In the genomic region with DNA sequence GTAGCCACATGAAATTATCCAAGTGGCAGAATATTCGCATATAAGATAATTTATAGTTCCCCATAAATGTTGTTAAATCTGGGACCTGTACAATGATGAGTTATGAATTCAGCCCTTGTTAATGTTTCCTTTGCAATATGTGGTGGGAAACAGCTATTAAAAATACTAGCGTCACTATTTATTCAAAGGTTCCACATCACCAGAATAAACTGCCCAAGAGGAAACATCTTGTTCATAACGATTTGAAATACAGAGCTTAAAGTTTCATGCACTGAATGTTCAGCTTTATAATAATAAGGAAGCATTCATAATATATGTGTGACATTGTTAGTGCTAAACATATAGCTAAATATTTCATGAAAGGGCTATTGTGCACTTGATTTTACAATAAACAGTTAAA, we compare ENCODE assay signal across 23 cellular contexts.
"Had no signal": no experiment of that assay in that cellular context is flagged by ENCODE, and none has a peak within 500 bp of the region (broad histone marks: within the 10 kb centered on the region; RNA-seq: fewer than 3 reads in every experiment).

No MANE protein-coding gene starts in this region.

- H3K36me3 ChIP-seq: esophagus squamous epithelium, lower lobe of right lung, prostate gland, sigmoid colon, tibial artery had no signal

- DNase-seq: dermis blood vessel endothelial cell; effector memory CD4-positive, alpha-beta T cell; erythroblast; esophagus squamous epithelium; left ventricle myocardium superior; lower lobe of right lung; naive thymus-derived CD8-positive, alpha-beta T cell; nephron progenitor cell; nucleus accumbens; right cardiac atrium; sigmoid colon; stimulated activated CD4-positive, alpha-beta T cell treated with anti-CD3 and anti-CD28 coated beads, Interleukin-2, amount 100 ng/mL, for 24 hours; stimulated activated CD4-positive, alpha-beta T cell treated with anti-CD3 and anti-CD28 coated beads, Interleukin-4, amount 100 ng/mL, for 24 hours; stimulated activated naive CD8-positive, alpha-beta T cell treated with anti-CD3 and anti-CD28 coated beads, Interleukin-15, Interleukin-2, amounts not matched to agents 100 U/mL and 50 U/mL, for 24 hours; substantia nigra; testis; tibial artery had no signal

- H3K27me3 Mint-ChIP-seq: type B pancreatic cell had no signal

- H3K27ac Mint-ChIP-seq: naive thymus-derived CD8-positive, alpha-beta T cell; nephron progenitor cell; stimulated activated effector memory CD8-positive, alpha-beta T cell treated with anti-CD3 and anti-CD28 coated beads, Interleukin-12 subunit alpha, Interleukin-12 subunit beta, amount 100 ng/mL, for 72 hours; type B pancreatic cell had no signal

- ATAC-seq: left ventricle myocardium superior; lower lobe of right lung; naive thymus-derived CD8-positive, alpha-beta T cell; right cardiac atrium; stimulated activated effector memory CD8-positive, alpha-beta T cell treated with anti-CD3 and anti-CD28 coated beads, Interleukin-12 subunit alpha, Interleukin-12 subunit beta, amount 100 ng/mL, for 72 hours; stimulated activated naive CD8-positive, alpha-beta T cell treated with anti-CD3 and anti-CD28 coated beads, Interleukin-15, Interleukin-2, amounts not matched to agents 100 U/mL and 50 U/mL, for 24 hours had no signal

- H3K36me3 Mint-ChIP-seq: naive thymus-derived CD8-positive, alpha-beta T cell; stimulated activated effector memory CD8-positive, alpha-beta T cell treated with anti-CD3 and anti-CD28 coated beads, Interleukin-12 subunit alpha, Interleukin-12 subunit beta, amount 100 ng/mL, for 72 hours; type B pancreatic cell had no signal

- H3K4me1 ChIP-seq: esophagus squamous epithelium, lower lobe of right lung, prostate gland, sigmoid colon, testis, tibial artery had no signal

- FAIRE-seq: frontal cortex, keratinocyte had no signal

- H3K4me3 Mint-ChIP-seq: naive thymus-derived CD8-positive, alpha-beta T cell; nephron progenitor cell; stimulated activated effector memory CD8-positive, alpha-beta T cell treated with anti-CD3 and anti-CD28 coated beads, Interleukin-12 subunit alpha, Interleukin-12 subunit beta, amount 100 ng/mL, for 72 hours; type B pancreatic cell had no signal

- H3K4me1 Mint-ChIP-seq: naive thymus-derived CD8-positive, alpha-beta T cell; nephron progenitor cell; stimulated activated effector memory CD8-positive, alpha-beta T cell treated with anti-CD3 and anti-CD28 coated beads, Interleukin-12 subunit alpha, Interleukin-12 subunit beta, amount 100 ng/mL, for 72 hours had no signal

- H3K27me3 ChIP-seq: esophagus squamous epithelium, sigmoid colon, testis, tibial artery had no signal

- H3K4me3 ChIP-seq: coronary artery, esophagus squamous epithelium, lower lobe of right lung, prostate gland, sigmoid colon, testis, tibial artery had no signal

- H3K27ac ChIP-seq: coronary artery, esophagus squamous epithelium, lower lobe of right lung, prostate gland, sigmoid colon, testis, tibial artery had no signal

- H3K9me3 Mint-ChIP-seq: naive thymus-derived CD8-positive, alpha-beta T cell; nephron progenitor cell; type B pancreatic cell had no signal

- H3K9me3 ChIP-seq: esophagus squamous epithelium, lower lobe of right lung, prostate gland, sigmoid colon, testis, tibial artery had no signal
